In the genomic region with DNA sequence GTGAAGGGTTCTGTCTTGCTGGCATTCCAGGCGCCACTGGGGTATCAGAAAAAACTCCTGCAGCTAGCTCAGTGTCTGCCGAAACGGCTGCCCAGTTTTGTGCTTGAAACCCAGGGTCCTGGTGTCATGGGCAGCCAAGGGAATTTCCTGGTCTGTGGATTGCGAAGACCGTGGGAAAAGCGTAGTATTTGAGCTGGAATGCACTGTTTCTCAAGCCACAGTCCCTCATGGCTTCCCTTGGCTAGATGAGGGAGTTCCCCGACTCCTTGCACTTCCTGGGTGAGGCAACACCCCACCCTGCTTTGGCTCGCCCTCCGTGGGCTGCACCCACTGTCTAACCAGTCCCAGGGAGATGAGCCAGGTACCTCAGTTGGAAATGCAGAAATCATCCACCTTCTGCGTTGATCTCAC, we compare ENCODE assay signal across 9 cellular contexts. TPM values are rescaled to one million over a fixed set of nuclear protein-coding genes. Genes with fewer than 3 reads are reported as not detected.
DNase-seq lines count a peak whose midpoint lies in the region; ATAC-seq and TF ChIP-seq lines count a peak whose summit lies in the region.
"Had no signal": no experiment of that assay in that cellular context is flagged by ENCODE, and none has a peak within 500 bp of the region (broad histone marks: within the 10 kb centered on the region; RNA-seq: fewer than 3 reads in every experiment).

No MANE protein-coding gene starts in this region.

- no peak overlapping the region for H4K8ac ChIP-seq in trophoblast cell (ENCODE audit: low read depth, low read length)

- no peak overlapping the region for H2BK12ac ChIP-seq in trophoblast cell (ENCODE audit: low read length)

- H3K4me1 Mint-ChIP-seq in activated B cell treated with CpG ODN at 0.5 μM for 24 hours, result peaks cover 65% of the 10 kb centered on the region

- H2AFZ ChIP-seq in trophoblast cell (ENCODE audit: insufficient read depth, low read length, poor library complexity), result no peak overlapping the region

- no peaks in the 10 kb centered on the region for H3K27me3 Mint-ChIP-seq in activated B cell treated with CpG ODN at 0.5 μM for 24 hours

- DNase-seq in H7, result peak; percentile 29
- DNase-seq in activated B cell treated with CpG ODN at 0.5 μM for 24 hours, result no peak
- no peak for DNase-seq in esophagus squamous epithelium (lab: John Stamatoyannopoulos, UW)
- peak in 1 of 2 donors; percentile 22 for DNase-seq in trophoblast cell
- no peak for DNase-seq in NCI-H1694 (lab: John Stamatoyannopoulos, UW)
- no peak for DNase-seq in GOT3 (lab: John Stamatoyannopoulos, UW)

- no peak for ATAC-seq in activated B cell treated with CpG ODN at 0.5 μM for 24 hours (ENCODE audit: low read depth)
- ATAC-seq in GM21576 (IDR thresholded peaks at IDR 0.05; ENCODE audit: unreplicated experiment), result no peak
- ATAC-seq in HG03565 (IDR thresholded peaks at IDR 0.05; ENCODE audit: unreplicated experiment), result no peak
- ATAC-seq: psoas muscle had no signal

- H3K18ac ChIP-seq in trophoblast cell (ENCODE audit: low read length), result no peak overlapping the region

- no peak overlapping the region for H2BK120ac ChIP-seq in trophoblast cell (ENCODE audit: insufficient read depth, low read length, poor library complexity)

- no peaks in the 10 kb centered on the region for H3K79me2 ChIP-seq in trophoblast cell (ENCODE audit: control insufficient read depth, insufficient read depth, low read length, poor library complexity)

- no peak overlapping the region for H3K4me3 ChIP-seq in H7 (ENCODE audit: insufficient read depth, low read depth, low read length)
- no peak overlapping the region for H3K4me3 ChIP-seq in esophagus squamous epithelium
- no peak overlapping the region for H3K4me3 ChIP-seq in trophoblast cell (ENCODE audit: low read depth, low read length)
- H3K4me3 ChIP-seq: psoas muscle had no signal

- TF ChIP-seq CTCF in activated B cell treated with CpG ODN at 0.5 μM for 24 hours (IDR thresholded peaks at IDR 0.05), result no peak
- TF ChIP-seq CTCF in esophagus squamous epithelium (IDR thresholded peaks at IDR 0.05), result no peak

- H3K27ac Mint-ChIP-seq in activated B cell treated with CpG ODN at 0.5 μM for 24 hours, result peak overlapping the region; percentile 79

- no peak overlapping the region for H3K14ac ChIP-seq in trophoblast cell (ENCODE audit: low read length)

- H3K9me3 ChIP-seq in esophagus squamous epithelium (no peaks in the 10 kb centered on the region), trophoblast cell (ENCODE audit: insufficient read depth, low read depth, low read length) (no peaks in the 10 kb centered on the region)
- H3K9me3 ChIP-seq: psoas muscle had no signal

- H4K91ac ChIP-seq in trophoblast cell (ENCODE audit: low read depth, low read length), result no peak overlapping the region

- H3K23ac ChIP-seq in trophoblast cell (ENCODE audit: low read length), result no peak overlapping the region

- H3K4me1 ChIP-seq in esophagus squamous epithelium (peaks cover 0 to 22% (median 12%) of the 10 kb centered on the region in 3 donors), trophoblast cell (ENCODE audit: control insufficient read depth in 1 of 2, insufficient read depth in 2 of 2, low read length in 2 of 2) (peaks cover 3 to 8% of the 10 kb centered on the region in 2 experiments)
- H3K4me1 ChIP-seq: psoas muscle had no signal

- intact Hi-C loops in activated B cell treated with CpG ODN at 0.5 μM for 24 hours (cut with micrococcal nuclease), result no loop called here
- intact Hi-C loops in esophagus squamous epithelium (cut with DNase I), result no loop called here

- H3K4me3 Mint-ChIP-seq in activated B cell treated with CpG ODN at 0.5 μM for 24 hours, result no peak overlapping the region

- H2BK5ac ChIP-seq in trophoblast cell (ENCODE audit: low read depth, low read length, poor library complexity), result no peak overlapping the region

- peak overlapping the region in 3 of 4 donors; percentile 27 to 36 (median 32) for H3K27ac ChIP-seq in esophagus squamous epithelium
- peak overlapping the region; percentile 1 for H3K27ac ChIP-seq in trophoblast cell (ENCODE audit: low read depth, low read length)
- H3K27ac ChIP-seq: psoas muscle had no signal

- WGBS in esophagus squamous epithelium, 2 donors, result 62 to 82% methylated on average over 7 of the region's 10 CpGs
- no CpG with 5 or more reads among the region's 10 CpGs for WGBS in trophoblast cell (ENCODE audit: extremely low coverage, insufficient coverage, insufficient read length)

- H3K9me3 Mint-ChIP-seq in activated B cell treated with CpG ODN at 0.5 μM for 24 hours, result no peaks in the 10 kb centered on the region

- H3K27me3 ChIP-seq in H7 (ENCODE audit: control insufficient read depth, insufficient read depth, low read length), result no peaks in the 10 kb centered on the region
- no peaks in the 10 kb centered on the region for H3K27me3 ChIP-seq in esophagus squamous epithelium
- no peaks in the 10 kb centered on the region for H3K27me3 ChIP-seq in trophoblast cell (ENCODE audit: insufficient read depth, low read length)

- H3K4me2 ChIP-seq in trophoblast cell (ENCODE audit: low read length), result no peak overlapping the region

- H3K79me1 ChIP-seq in trophoblast cell (ENCODE audit: low read length), result no peaks in the 10 kb centered on the region

- no peak overlapping the region for H2AK5ac ChIP-seq in trophoblast cell (ENCODE audit: low read length)

- POLR2A ChIA-PET in activated B cell treated with CpG ODN at 0.5 μM for 24 hours (lab: Charles Lee), result interaction anchor here (0.7 to 2.0 kb wide), 6 partner anchors 9 to 177 kb away, joined by 4 to 10 read pairs (median 4); no protein-coding TSS in a partner anchor

- H3K9ac ChIP-seq in trophoblast cell (ENCODE audit: low read length), result no peak overlapping the region

- H3K4ac ChIP-seq in trophoblast cell (ENCODE audit: low read depth, low read length), result no peak overlapping the region

- CTCF ChIA-PET in activated B cell treated with CpG ODN at 0.5 μM for 24 hours (lab: Charles Lee), result interaction anchor here (1.6 kb wide), 1 partner anchor 12 kb away, joined by 3 read pairs; no protein-coding TSS in a partner anchor

- no peak overlapping the region for H4K12ac ChIP-seq in trophoblast cell (ENCODE audit: low read depth, low read length)

- H3K36me3 ChIP-seq in H7 (replicated peaks; ENCODE audit: control insufficient read depth, insufficient read depth, low read length) (peaks cover 6% of the 10 kb centered on the region), esophagus squamous epithelium (peaks cover 12 to 98% (median 26%) of the 10 kb centered on the region in 3 donors), trophoblast cell (ENCODE audit: control insufficient read depth in 1 of 2, insufficient read depth in 2 of 2, low read length in 2 of 2) (peaks cover 43 to 44% of the 10 kb centered on the region in 2 experiments)

- no peak for TF ChIP-seq POLR2A in esophagus squamous epithelium (IDR thresholded peaks at IDR 0.05)

- peaks cover 92% of the 10 kb centered on the region for H3K36me3 Mint-ChIP-seq in activated B cell treated with CpG ODN at 0.5 μM for 24 hours (ENCODE audit: low read depth)

RNA-seq across cellular contexts. Expression of a gene that starts 40.1 kb away (rescaled TPM):
- total RNA-seq in H7 (2014; rRNA removed; shearing (Covaris generic)), result 17.3 and 19.2 TPM in 2 replicates
- total RNA-seq in activated B cell treated with CpG ODN at 0.5 μM for 24 hours (56.3 and 57.3 TPM in 2 replicates), esophagus squamous epithelium (10 to 100 TPM; 22.6 to 31.3 (median 24.7) TPM)
- polyA plus RNA-seq in trophoblast cell (2013), result 30.9 and 32.6 TPM in 2 replicates

RNA-seq across cellular contexts. Expression of a gene that starts 40.2 kb away (rescaled TPM):
- total RNA-seq in H7 (2014; rRNA removed; shearing (Covaris generic)), result 0.48 and 1.9 TPM in 2 replicates
- total RNA-seq in activated B cell treated with CpG ODN at 0.5 μM for 24 hours (1.4 and 2.1 TPM in 2 replicates), esophagus squamous epithelium (1 to 10 TPM; 2.9 to 5.5 (median 3.7) TPM)
- 1.5 and 1.6 TPM in 2 replicates for polyA plus RNA-seq in trophoblast cell (2013)
